2 cellular contexts compared by ENCODE assay signal in genomic region chr10:127277063-127277462, GRCh38.
TF ChIP-seq lines count a peak whose summit lies in the region.

No MANE protein-coding gene starts in this region.

TF ChIP-seq in HepG2, 621 proteins besides CTCF, POLR2A, EP300 and RAD21 (continued from another document):
- TF ChIP-seq DPF2 (CRISPR knock-in tag; IDR thresholded peaks at IDR 0.05; ENCODE audit: borderline replicate concordance, low read depth): no peak
- TF ChIP-seq MAFF (IDR thresholded peaks at IDR 0.05; ENCODE audit: low read depth, low read length): peak; percentile 51
- TF ChIP-seq PRDM4 (CRISPR knock-in tag; IDR thresholded peaks at IDR 0.05; ENCODE audit: borderline replicate concordance): no peak
- TF ChIP-seq ZFYVE20 (CRISPR knock-in tag; IDR thresholded peaks at IDR 0.05; ENCODE audit: borderline replicate concordance, low read depth): no peak
- TF ChIP-seq MEIS1 (CRISPR knock-in tag; IDR thresholded peaks at IDR 0.05; ENCODE audit: borderline replicate concordance): no peak
- no peak for TF ChIP-seq KDM1A (CRISPR knock-in tag; IDR thresholded peaks at IDR 0.05)
- TF ChIP-seq CENPT (CRISPR knock-in tag; IDR thresholded peaks at IDR 0.05; ENCODE audit: low read depth): no peak
- no peak for TF ChIP-seq TFAP4 (IDR thresholded peaks at IDR 0.05; ENCODE audit: borderline replicate concordance, low read depth)

TF ChIP-seq in IMR-90, 13 proteins besides CTCF, POLR2A, EP300 and RAD21 (continued from another document):
- no peak for TF ChIP-seq RCOR1 (IDR thresholded peaks at IDR 0.05; ENCODE audit: insufficient replicate concordance, low read length)
- TF ChIP-seq ELK1 (IDR thresholded peaks at IDR 0.05; ENCODE audit: borderline replicate concordance, low read depth, low read length): no peak
- no peak for TF ChIP-seq RFX5 (IDR thresholded peaks at IDR 0.05; ENCODE audit: low read depth, low read length)
- TF ChIP-seq MXI1 (IDR thresholded peaks at IDR 0.05; ENCODE audit: borderline replicate concordance, low read depth, low read length): no peak
- peak; percentile 15; the same call in 1 of the 2 replicates for TF ChIP-seq NFE2L2 (IDR thresholded peaks at IDR 0.05; ENCODE audit: low read depth, low read length)
- TF ChIP-seq MAFK (IDR thresholded peaks at IDR 0.05; ENCODE audit: low read depth, low read length): peak; percentile 29; the same call in 1 of the 2 replicates
- no peak for TF ChIP-seq SMC3 (IDR thresholded peaks at IDR 0.05; ENCODE audit: low read depth, low read length)
- TF ChIP-seq USF2 (IDR thresholded peaks at IDR 0.05; ENCODE audit: low read depth, low read length): no peak
- TF ChIP-seq MAZ (IDR thresholded peaks at IDR 0.05; ENCODE audit: borderline replicate concordance, low read depth, low read length): no peak
- TF ChIP-seq CEBPB (IDR thresholded peaks at IDR 0.05; ENCODE audit: low read depth, low read length): no peak
- no peak for TF ChIP-seq BHLHE40 (IDR thresholded peaks at IDR 0.05; ENCODE audit: low read depth, low read length)
